In genomic region chr10:49618861-49619260, GRCh38 we compare ENCODE assay signal across 27 cellular contexts. TPM values are rescaled to one million over a fixed set of nuclear protein-coding genes. Genes with fewer than 3 reads are reported as not detected.
"Had no signal": no experiment of that assay in that cellular context is flagged by ENCODE, and none has a peak within 500 bp of the region (broad histone marks: within the 10 kb centered on the region; RNA-seq: fewer than 3 reads in every experiment).

No MANE protein-coding gene starts in this region.

- H3K9me2 ChIP-seq: SK-N-SH had no signal

- H3K4me2 ChIP-seq: SK-N-SH had no signal

- H3K9me3 ChIP-seq: MG63, Peyer's patch, SJSA1, SK-N-SH had no signal

- ATAC-seq: activated CD8-positive, alpha-beta T cell treated with anti-CD3 and anti-CD28 coated beads for 36 hours; activated T-cell treated with anti-CD3 and anti-CD28 coated beads, Interleukin-2, amount 50 U/mL, for 72 hours; activated T-helper 17 cell treated with anti-CD3 and anti-CD28 coated beads, Interleukin-2, amount 50 U/mL, for 72 hours had no signal

- H3K27ac ChIP-seq: brain microvascular endothelial cell, Peyer's patch, SJSA1 had no signal

- H3K4me1 ChIP-seq: Peyer's patch, SJSA1 had no signal

- H3K27me3 ChIP-seq: Peyer's patch had no signal

- DNase-seq: activated CD4-positive, alpha-beta T cell treated with anti-CD3 and anti-CD28 coated beads, Interleukin-2, amount 10 ng/mL, durations not matched to agents 24 days and 14 days; activated CD4-positive, alpha-beta T cell treated with anti-CD3 and anti-CD28 coated beads, Interleukin-2, amount 50 U/mL, for 4 hours; activated CD8-positive, alpha-beta T cell treated with anti-CD3 and anti-CD28 coated beads for 36 hours; activated naive CD4-positive, alpha-beta T cell; activated naive CD4-positive, alpha-beta T cell treated with anti-CD3 and anti-CD28 coated beads, Interleukin-2, amount 50 U/mL, for 16 hours; activated naive CD8-positive, alpha-beta T cell treated with anti-CD3 and anti-CD28 coated beads for 36 hours; activated T-cell treated with anti-CD3 and anti-CD28 coated beads, Interleukin-2, amount 50 U/mL, for 1 hour; activated T-cell treated with anti-CD3 and anti-CD28 coated beads, Interleukin-2, amount 50 U/mL, for 72 hours; amniotic stem cell; brain microvascular endothelial cell; Kasumi-1; MG63; NCI-H1092; NCI-H1436 treated with DMSO at 0.1 percent for 48 hours; NCI-H1694 treated with DMSO at 0.1 percent for 48 hours; NCI-H2029; NCI-H345; NCI-H524 treated with DMSO at 0.1 percent for 48 hours; RPMI8226; SHP77 treated with DMSO at 0.1 percent for 48 hours; SK-N-SH had no signal

- H3K9ac ChIP-seq: SK-N-SH had no signal

- H3K36me3 ChIP-seq: brain microvascular endothelial cell, MG63, Peyer's patch, SJSA1 had no signal

- H3K4me3 ChIP-seq: MG63, Peyer's patch, SJSA1 had no signal

RNA-seq across cellular contexts. Expression of gene CHAT, which starts 5.0 kb away (rescaled TPM):
- total RNA-seq: activated CD4-positive, alpha-beta T cell treated with anti-CD3 and anti-CD28 coated beads, Interleukin-2, amount 10 ng/mL, durations not matched to agents 24 days and 14 days; activated CD8-positive, alpha-beta memory T cell treated with anti-CD3 and anti-CD28 coated beads for 36 hours; activated CD8-positive, alpha-beta T cell treated with anti-CD3 and anti-CD28 coated beads for 36 hours; activated naive CD8-positive, alpha-beta T cell treated with anti-CD3 and anti-CD28 coated beads for 36 hours; activated T-helper 17 cell treated with anti-CD3 and anti-CD28 coated beads, Interleukin-2, amount 50 U/mL, for 72 hours; aorta; NCI-H460; SJSA1 had no signal
- polyA plus RNA-seq: aorta, SK-N-SH had no signal

RNA-seq across cellular contexts. Expression of gene SLC18A3, which starts 8.8 kb away (rescaled TPM):
- total RNA-seq: activated CD4-positive, alpha-beta T cell treated with anti-CD3 and anti-CD28 coated beads, Interleukin-2, amount 10 ng/mL, durations not matched to agents 24 days and 14 days; activated CD8-positive, alpha-beta memory T cell treated with anti-CD3 and anti-CD28 coated beads for 36 hours; activated CD8-positive, alpha-beta T cell treated with anti-CD3 and anti-CD28 coated beads for 36 hours; activated naive CD8-positive, alpha-beta T cell treated with anti-CD3 and anti-CD28 coated beads for 36 hours; activated T-cell treated with anti-CD3 and anti-CD28 coated beads, Interleukin-2, amount 50 U/mL, for 72 hours; activated T-helper 17 cell treated with anti-CD3 and anti-CD28 coated beads, Interleukin-2, amount 50 U/mL, for 72 hours; aorta; NCI-H460; SJSA1 had no signal
- polyA plus RNA-seq: aorta had no signal
